1 cellular context compared by ENCODE assay signal in the genomic region with DNA sequence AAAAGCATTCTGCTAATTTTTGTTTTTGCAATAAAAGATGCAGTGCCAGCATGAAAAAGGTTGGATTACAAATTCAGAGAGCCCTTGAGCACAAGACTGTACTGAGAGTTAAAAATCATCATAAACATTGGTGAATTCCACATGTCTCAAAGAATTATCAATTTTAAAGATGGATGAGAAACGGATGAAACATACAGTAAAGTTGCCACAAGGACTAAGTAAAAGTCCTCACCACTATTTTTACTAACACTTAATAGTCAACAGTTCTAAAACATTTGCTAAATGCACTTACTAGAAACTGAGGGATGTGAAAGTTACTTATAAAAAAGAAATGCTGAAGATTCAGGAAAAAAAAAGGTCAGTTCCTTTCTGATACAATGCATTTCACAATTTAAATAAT.
TF ChIP-seq lines count a peak whose summit lies in the region.

No MANE protein-coding gene starts in this region.

TF ChIP-seq in SK-N-SH treated with all-trans-retinoic acid at 6 μM for 48 hours, 23 proteins besides CTCF, POLR2A, EP300 and RAD21 (continued from another document):
- no peak for TF ChIP-seq POU6F1 (CRISPR knock-in tag; IDR thresholded peaks at IDR 0.05; ENCODE audit: borderline replicate concordance, low read depth)
- TF ChIP-seq RARB (CRISPR knock-in tag; IDR thresholded peaks at IDR 0.05), result no peak
- TF ChIP-seq PATZ1 (CRISPR knock-in tag; IDR thresholded peaks at IDR 0.05; ENCODE audit: borderline replicate concordance), result no peak
- TF ChIP-seq, protein P1, sequence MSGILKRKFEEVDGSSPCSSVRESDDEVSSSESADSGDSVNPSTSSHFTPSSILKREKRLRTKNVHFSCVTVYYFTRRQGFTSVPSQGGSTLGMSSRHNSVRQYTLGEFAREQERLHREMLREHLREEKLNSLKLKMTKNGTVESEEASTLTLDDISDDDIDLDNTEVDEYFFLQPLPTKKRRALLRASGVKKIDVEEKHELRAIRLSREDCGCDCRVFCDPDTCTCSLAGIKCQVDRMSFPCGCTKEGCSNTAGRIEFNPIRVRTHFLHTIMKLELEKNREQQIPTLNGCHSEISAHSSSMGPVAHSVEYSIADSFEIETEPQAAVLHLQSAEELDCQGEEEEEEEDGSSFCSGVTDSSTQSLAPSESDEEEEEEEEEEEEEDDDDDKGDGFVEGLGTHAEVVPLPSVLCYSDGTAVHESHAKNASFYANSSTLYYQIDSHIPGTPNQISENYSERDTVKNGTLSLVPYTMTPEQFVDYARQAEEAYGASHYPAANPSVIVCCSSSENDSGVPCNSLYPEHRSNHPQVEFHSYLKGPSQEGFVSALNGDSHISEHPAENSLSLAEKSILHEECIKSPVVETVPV (CRISPR knock-in tag; IDR thresholded peaks at IDR 0.05), result no peak
- no peak for TF ChIP-seq BACH2 (CRISPR knock-in tag; IDR thresholded peaks at IDR 0.05; ENCODE audit: borderline replicate concordance)
- TF ChIP-seq, protein P2, sequence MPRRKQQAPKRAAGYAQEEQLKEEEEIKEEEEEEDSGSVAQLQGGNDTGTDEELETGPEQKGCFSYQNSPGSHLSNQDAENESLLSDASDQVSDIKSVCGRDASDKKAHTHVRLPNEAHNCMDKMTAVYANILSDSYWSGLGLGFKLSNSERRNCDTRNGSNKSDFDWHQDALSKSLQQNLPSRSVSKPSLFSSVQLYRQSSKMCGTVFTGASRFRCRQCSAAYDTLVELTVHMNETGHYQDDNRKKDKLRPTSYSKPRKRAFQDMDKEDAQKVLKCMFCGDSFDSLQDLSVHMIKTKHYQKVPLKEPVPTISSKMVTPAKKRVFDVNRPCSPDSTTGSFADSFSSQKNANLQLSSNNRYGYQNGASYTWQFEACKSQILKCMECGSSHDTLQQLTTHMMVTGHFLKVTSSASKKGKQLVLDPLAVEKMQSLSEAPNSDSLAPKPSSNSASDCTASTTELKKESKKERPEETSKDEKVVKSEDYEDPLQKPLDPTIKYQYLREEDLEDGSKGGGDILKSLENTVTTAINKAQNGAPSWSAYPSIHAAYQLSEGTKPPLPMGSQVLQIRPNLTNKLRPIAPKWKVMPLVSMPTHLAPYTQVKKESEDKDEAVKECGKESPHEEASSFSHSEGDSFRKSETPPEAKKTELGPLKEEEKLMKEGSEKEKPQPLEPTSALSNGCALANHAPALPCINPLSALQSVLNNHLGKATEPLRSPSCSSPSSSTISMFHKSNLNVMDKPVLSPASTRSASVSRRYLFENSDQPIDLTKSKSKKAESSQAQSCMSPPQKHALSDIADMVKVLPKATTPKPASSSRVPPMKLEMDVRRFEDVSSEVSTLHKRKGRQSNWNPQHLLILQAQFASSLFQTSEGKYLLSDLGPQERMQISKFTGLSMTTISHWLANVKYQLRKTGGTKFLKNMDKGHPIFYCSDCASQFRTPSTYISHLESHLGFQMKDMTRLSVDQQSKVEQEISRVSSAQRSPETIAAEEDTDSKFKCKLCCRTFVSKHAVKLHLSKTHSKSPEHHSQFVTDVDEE (CRISPR knock-in tag; IDR thresholded peaks at IDR 0.05), result no peak
- TF ChIP-seq GLIS3 (CRISPR knock-in tag; IDR thresholded peaks at IDR 0.05), result no peak
- no peak for TF ChIP-seq PPARA (CRISPR knock-in tag; IDR thresholded peaks at IDR 0.05; ENCODE audit: borderline replicate concordance)
- TF ChIP-seq ZFP30 (CRISPR knock-in tag; IDR thresholded peaks at IDR 0.05), result no peak
- TF ChIP-seq ESRRG (CRISPR knock-in tag; IDR thresholded peaks at IDR 0.05), result no peak
- no peak for TF ChIP-seq ZFP3 (CRISPR knock-in tag; IDR thresholded peaks at IDR 0.05)
- no peak for TF ChIP-seq ZNF565 (CRISPR knock-in tag; conservative IDR thresholded peaks at IDR 0.05; ENCODE audit: low read depth)
TF ChIP-seq in SK-N-SH treated with all-trans-retinoic acid at 6 μM for 48 hours: peak in this region for 0.
